33 cellular contexts compared by ENCODE assay signal in the genomic region with DNA sequence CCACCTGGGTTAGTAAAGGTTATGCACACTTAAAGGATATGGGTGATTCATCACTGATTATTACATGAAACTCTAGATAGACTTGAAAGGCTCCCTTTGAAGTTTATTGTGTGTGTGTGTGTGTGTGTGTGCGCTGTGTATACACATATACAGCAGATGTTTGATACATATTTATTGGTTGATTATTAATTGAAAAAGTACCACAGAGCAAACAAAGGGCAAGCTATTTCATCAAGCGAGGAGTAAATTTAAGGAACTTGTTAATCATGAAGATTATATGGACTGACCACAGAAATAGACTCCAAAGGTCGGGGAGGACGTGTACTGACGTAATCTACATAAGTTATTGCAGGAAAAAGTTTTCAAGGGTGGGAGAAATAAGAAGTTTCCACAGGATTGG.
"Had no signal": no experiment of that assay in that cellular context is flagged by ENCODE, and none has a peak within 500 bp of the region (broad histone marks: within the 10 kb centered on the region; RNA-seq: fewer than 3 reads in every experiment).

No MANE protein-coding gene starts in this region.

- H3K4me3 Mint-ChIP-seq: activated B cell treated with CpG ODN at 0.5 μM for 24 hours; activated CD8-positive, alpha-beta T cell treated with anti-CD3 and anti-CD28 coated beads for 36 hours; activated naive CD8-positive, alpha-beta T cell; activated T-cell treated with anti-CD3 and anti-CD28 coated beads, Interleukin-2, amount 50 U/mL, for 4 hours; activated T-helper 17 cell treated with anti-CD3 and anti-CD28 coated beads, Interleukin-2, amount 50 U/mL, for 72 hours; central memory CD8-positive, alpha-beta T cell; dendritic cell treated with granulocyte-macrophage colony-stimulating factor and Interleukin-4, amounts not matched to agents 40 ng/mL and 50 ng/mL, for 4 days; endodermal cell; T-helper 17 cell; T-helper 2 cell treated with Interferon-gamma antibody and Interleukin-4, amounts not matched to agents 5 μg/mL and 100 μg/mL, for 36 hours had no signal

- DNase-seq: activated B cell treated with CpG ODN at 0.5 μM for 24 hours; activated CD4-positive, alpha-beta T cell treated with anti-CD3 and anti-CD28 coated beads for 48 hours; activated CD4-positive, alpha-beta T cell treated with anti-CD3 and anti-CD28 coated beads, Interleukin-2, amount 50 U/mL, for 1 hour; activated CD4-positive, alpha-beta T cell treated with anti-CD3 and anti-CD28 coated beads, Interleukin-2, amount 50 U/mL, for 48 hours; activated CD8-positive, alpha-beta memory T cell treated with anti-CD3 and anti-CD28 coated beads for 24 hours; activated CD8-positive, alpha-beta T cell treated with anti-CD3 and anti-CD28 coated beads for 36 hours; activated effector memory CD4-positive, alpha-beta T cell treated with Interleukin-2 at 50 U/mL for 16 hours; activated gamma-delta T cell treated with Interleukin-2 at 50 U/mL for 16 hours; activated naive CD4-positive, alpha-beta T cell treated with anti-CD3 and anti-CD28 coated beads, Interleukin-2, amount 50 U/mL, for 16 hours; activated naive CD4-positive, alpha-beta T cell treated with Interleukin-2 at 50 U/mL for 16 hours; activated T-cell treated with anti-CD3 and anti-CD28 coated beads, Interleukin-2, amount 50 U/mL, for 4 hours; amniotic stem cell; anterior cingulate cortex; brain microvascular endothelial cell; dorsolateral prefrontal cortex; effector memory CD4-positive, alpha-beta T cell; endodermal cell; foreskin fibroblast; head of caudate nucleus; T-helper 17 cell; T1000; WERI-Rb-1 had no signal

- ATAC-seq: activated CD4-positive, CD25-positive, alpha-beta regulatory T cell treated with anti-CD3 and anti-CD28 coated beads, Interleukin-2, amount 50 U/mL, for 24 hours; activated CD8-positive, alpha-beta T cell treated with anti-CD3 and anti-CD28 coated beads for 36 hours; activated T-cell treated with anti-CD3 and anti-CD28 coated beads, Interleukin-2, amount 50 U/mL, for 4 hours; activated T-helper 17 cell treated with anti-CD3 and anti-CD28 coated beads, Interleukin-2, amount 50 U/mL, for 72 hours; esophagus mucosa; T-helper 17 cell had no signal

- H3K27ac ChIP-seq: brain microvascular endothelial cell, coronary artery, dorsolateral prefrontal cortex, WERI-Rb-1 had no signal

- H3K27me3 Mint-ChIP-seq: activated B cell treated with CpG ODN at 0.5 μM for 24 hours; activated CD8-positive, alpha-beta T cell treated with anti-CD3 and anti-CD28 coated beads for 36 hours; activated T-helper 17 cell treated with anti-CD3 and anti-CD28 coated beads, Interleukin-2, amount 50 U/mL, for 72 hours; central memory CD8-positive, alpha-beta T cell; dendritic cell treated with granulocyte-macrophage colony-stimulating factor and Interleukin-4, amounts not matched to agents 40 ng/mL and 50 ng/mL, for 4 days; T-helper 17 cell had no signal

- FAIRE-seq: astrocyte, bronchial epithelial cell, frontal cortex had no signal

- H3K36me3 Mint-ChIP-seq: activated naive CD8-positive, alpha-beta T cell had no signal

- H3K36me3 ChIP-seq: brain microvascular endothelial cell, WERI-Rb-1 had no signal

- H3K27me3 ChIP-seq: brain microvascular endothelial cell, dorsolateral prefrontal cortex had no signal

- H3K4me1 Mint-ChIP-seq: activated B cell treated with CpG ODN at 0.5 μM for 24 hours; activated T-helper 17 cell treated with anti-CD3 and anti-CD28 coated beads, Interleukin-2, amount 50 U/mL, for 72 hours; central memory CD8-positive, alpha-beta T cell; endodermal cell; T-helper 17 cell had no signal

- H3K27ac Mint-ChIP-seq: activated B cell treated with CpG ODN at 0.5 μM for 24 hours; activated CD8-positive, alpha-beta T cell treated with anti-CD3 and anti-CD28 coated beads for 36 hours; activated naive CD8-positive, alpha-beta T cell; activated T-helper 17 cell treated with anti-CD3 and anti-CD28 coated beads, Interleukin-2, amount 50 U/mL, for 72 hours; dendritic cell treated with granulocyte-macrophage colony-stimulating factor and Interleukin-4, amounts not matched to agents 40 ng/mL and 50 ng/mL, for 4 days; endodermal cell; T-helper 17 cell; T-helper 2 cell treated with Interferon-gamma antibody and Interleukin-4, amounts not matched to agents 5 μg/mL and 100 μg/mL, for 36 hours had no signal

- H3K4me3 ChIP-seq: coronary artery, dorsolateral prefrontal cortex had no signal
